In genomic region chr6:116278478-116278822, GRCh38 we compare ENCODE assay signal across 2 cellular contexts.
TF ChIP-seq lines count a peak whose summit lies in the region.

No MANE protein-coding gene starts in this region.

TF ChIP-seq in SK-N-SH, 30 proteins besides CTCF, POLR2A, EP300 and RAD21 (continued from another document):
- TF ChIP-seq POLR2AphosphoS5 (IDR thresholded peaks at IDR 0.05; ENCODE audit: low read depth, low read length) (no peak), TCF12 (IDR thresholded peaks at IDR 0.05) (no peak), JUND (IDR thresholded peaks at IDR 0.05) (no peak), TAF1 (IDR thresholded peaks at IDR 0.05; ENCODE audit: borderline replicate concordance, low read depth, low read length) (no peak), FOSL2 (IDR thresholded peaks at IDR 0.05; ENCODE audit: borderline replicate concordance, low read depth) (no peak), ZBTB33 (IDR thresholded peaks at IDR 0.05; ENCODE audit: borderline replicate concordance, low read depth) (no peak), RCOR1 (IDR thresholded peaks at IDR 0.05; ENCODE audit: low read length) (no peak)
TF ChIP-seq in SK-N-SH: peak in this region for 0.

TF ChIP-seq in SK-N-SH treated with all-trans-retinoic acid at 6 μM for 48 hours, 23 proteins besides CTCF, POLR2A, EP300 and RAD21 (continued from another document):
- TF ChIP-seq TSHZ2 (CRISPR knock-in tag; IDR thresholded peaks at IDR 0.05) = no peak
